ENCODE assay signal across 9 cellular contexts in the genomic region with DNA sequence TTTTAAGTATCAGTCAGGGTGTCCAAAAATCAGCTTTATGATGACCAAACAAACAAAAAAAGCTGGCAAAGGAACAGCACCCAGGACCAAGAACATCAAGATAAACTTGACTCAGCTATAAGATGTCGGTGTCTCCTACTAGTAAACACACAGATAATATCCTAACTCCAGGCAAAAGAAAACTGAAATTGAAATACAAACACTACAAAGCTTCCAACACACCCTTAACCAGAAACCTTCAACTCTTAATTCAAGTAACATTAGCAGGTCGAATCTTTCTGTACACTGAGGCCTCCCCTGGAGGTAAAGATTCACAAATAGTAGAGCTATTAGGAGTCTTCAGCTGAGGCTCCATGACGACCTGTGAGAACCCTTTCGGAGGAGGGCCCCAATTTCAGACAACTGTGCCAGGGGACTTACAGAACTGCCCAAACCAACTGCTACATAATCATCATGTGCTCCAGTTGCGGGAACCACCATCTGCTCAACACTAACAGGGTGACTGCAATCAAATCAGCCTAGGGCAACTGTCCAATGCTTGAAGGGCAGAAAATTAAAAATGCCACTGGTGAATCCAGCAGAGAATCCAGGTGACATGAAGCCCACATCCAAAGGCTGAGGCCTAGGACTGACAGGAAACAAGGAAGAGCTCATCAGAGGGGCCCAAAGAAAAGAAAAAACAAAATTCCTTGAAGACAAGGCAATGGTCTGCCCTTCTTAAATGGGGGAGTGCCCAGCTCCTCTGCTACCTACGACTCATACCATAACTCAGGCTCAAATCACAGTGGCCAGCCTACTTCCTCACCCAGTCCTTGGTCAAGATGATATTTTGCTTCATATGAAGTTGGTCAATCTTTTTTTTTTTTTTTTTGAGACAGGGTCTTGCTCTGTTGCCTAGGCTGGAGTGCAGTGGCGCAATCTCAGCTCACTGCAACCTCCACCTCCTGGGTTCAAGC. TPM values are rescaled to one million over a fixed set of nuclear protein-coding genes. Genes with fewer than 3 reads are reported as not detected.
A peak's percentile ranks its signal among the peaks of the same experiment; 100 is the strongest.
DNase-seq lines count a peak whose midpoint lies in the region; ATAC-seq and TF ChIP-seq lines count a peak whose summit lies in the region.
"Had no signal": no experiment of that assay in that cellular context is flagged by ENCODE, and none has a peak within 500 bp of the region (broad histone marks: within the 10 kb centered on the region; RNA-seq: fewer than 3 reads in every experiment).

No MANE protein-coding gene starts in this region.

- intact Hi-C loops in stomach (cut with DNase I; ENCODE audit: low total_unique reads), result no loop called here

- no peak for TF ChIP-seq EP300 in stomach (IDR thresholded peaks at IDR 0.05)

- TF ChIP-seq POLR2A in stomach (IDR thresholded peaks at IDR 0.05), result no peak

- H3K27ac Mint-ChIP-seq in effector memory CD8-positive, alpha-beta T cell, result peak overlapping the region; percentile 47 to 96

- peak overlapping the region in 1 of 2 donors; percentile 49 for H3K4me3 Mint-ChIP-seq in effector memory CD8-positive, alpha-beta T cell

- 44 to 76% (median 61%) methylated on average over 7 of the region's 7 CpGs for WGBS in stomach, 5 donors

- H3K4me3 ChIP-seq in MG63 (no peak overlapping the region), stomach (no peak overlapping the region)
- H3K4me3 ChIP-seq: right lobe of liver had no signal

- no peaks in the 10 kb centered on the region for H3K27me3 Mint-ChIP-seq in effector memory CD8-positive, alpha-beta T cell

- H3K27me3 ChIP-seq in MG63 (no peaks in the 10 kb centered on the region), stomach (no peaks in the 10 kb centered on the region)
- H3K27me3 ChIP-seq: right lobe of liver had no signal

- no peaks in the 10 kb centered on the region for H3K9me3 ChIP-seq in MG63
- no peaks in the 10 kb centered on the region for H3K9me3 ChIP-seq in stomach
- H3K9me3 ChIP-seq: right lobe of liver had no signal

- DNase-seq in A172 (ENCODE audit: low spot score), result peak; percentile 45
- DNase-seq in MG63, result peak; percentile 55
- DNase-seq in effector memory CD8-positive, alpha-beta T cell, result no peak
- DNase-seq in stomach, result no peak
- DNase-seq in germinal center (ENCODE audit: low spot score), result no peak
- no peak for DNase-seq in NCI-H1105 (lab: John Stamatoyannopoulos, UW)
- DNase-seq: right lobe of liver had no signal

- peaks cover 43% of the 10 kb centered on the region for H3K36me3 ChIP-seq in MG63
- H3K36me3 ChIP-seq in stomach, result peaks cover 8 to 34% (median 31%) of the 10 kb centered on the region in 4 donors

- no peaks in the 10 kb centered on the region for H3K9me3 Mint-ChIP-seq in effector memory CD8-positive, alpha-beta T cell

- no peak for TF ChIP-seq CTCF in stomach (IDR thresholded peaks at IDR 0.05)

- peaks cover 25 to 48% (median 40%) of the 10 kb centered on the region in 4 donors for H3K4me1 ChIP-seq in stomach

- peaks cover 8% of the 10 kb centered on the region for H3K36me3 Mint-ChIP-seq in effector memory CD8-positive, alpha-beta T cell (ENCODE audit: insufficient read depth)

- peaks cover 38 to 70% of the 10 kb centered on the region in 2 donors for H3K4me1 Mint-ChIP-seq in effector memory CD8-positive, alpha-beta T cell (ENCODE audit: low read depth in 2 of 2)

- H3K27ac ChIP-seq in stomach, result peak overlapping the region; percentile 41 to 78 (median 48)

- ATAC-seq in GM19395 (IDR thresholded peaks at IDR 0.05; ENCODE audit: unreplicated experiment), result peak; percentile 48
- no peak for ATAC-seq in effector memory CD8-positive, alpha-beta T cell (replicated peaks)
- no peak for ATAC-seq in GM21528 (IDR thresholded peaks at IDR 0.05; ENCODE audit: low FRiP score, unreplicated experiment)

RNA-seq across cellular contexts. Expression of a gene that starts 20.0 kb away (rescaled TPM):
- total RNA-seq in A172 (2014; rRNA removed; shearing (Covaris generic)), result 75.4 and 88.8 TPM in 2 replicates
- 63.4 and 130 TPM in 2 replicates for total RNA-seq in MG63 (2014; rRNA removed; shearing (Covaris generic); ENCODE audit: low replicate concordance)
- total RNA-seq in stomach, result 100 to 1,000 TPM in 3 of 5 donors, 10 to 100 TPM in 2; 21.7 to 180 (median 129) TPM
- polyA plus RNA-seq in stomach, result 10 to 100 TPM; 24.8 to 36.5 (median 24.8) TPM

Comparison
In these comparisons a context has a peak if more than half of its experiments do, and no peak if none do; other contexts are left out.
1. DNase-seq: peak in A172 (single experiment) and MG63 (single experiment); none in effector memory CD8-positive, alpha-beta T cell (0 of 3), stomach (single experiment), germinal center (single experiment) and NCI-H1105 (single experiment).